ENCODE assay signal across 20 cellular contexts in genomic region chr4:75869100-75869499, GRCh38. TPM values are rescaled to one million over a fixed set of nuclear protein-coding genes. Genes with fewer than 3 reads are reported as not detected.
DNase-seq lines count a peak whose midpoint lies in the region; ATAC-seq and TF ChIP-seq lines count a peak whose summit lies in the region.
"Had no signal": no experiment of that assay in that cellular context is flagged by ENCODE, and none has a peak within 500 bp of the region (broad histone marks: within the 10 kb centered on the region; RNA-seq: fewer than 3 reads in every experiment).

No MANE protein-coding gene starts in this region.

- no peak overlapping the region for H3K27ac ChIP-seq in left ventricle myocardium inferior (replicated peaks)
- no peak overlapping the region for H3K27ac ChIP-seq in heart left ventricle
- no peak overlapping the region for H3K27ac ChIP-seq in right cardiac atrium (ENCODE audit: low read length)
- no peak overlapping the region for H3K27ac ChIP-seq in gastroesophageal sphincter
- H3K27ac ChIP-seq: BLaER1 treated with 17β-estradiol and CSF1 and Interleukin-3, amounts not matched to agents 10 nM and 100 nM; C4-2B had no signal

- ATAC-seq in Right ventricle myocardium inferior (peak; percentile 90), heart left ventricle (peak; percentile 37 to 86 (median 66)), right cardiac atrium (peak; percentile 46 to 66), gastroesophageal sphincter (no peak)
- ATAC-seq: CD8-positive, alpha-beta T cell had no signal

- H3K4me3 ChIP-seq in left ventricle myocardium inferior: no peak overlapping the region
- H3K4me3 ChIP-seq in heart left ventricle: no peak overlapping the region
- no peak overlapping the region for H3K4me3 ChIP-seq in right cardiac atrium (ENCODE audit: low read length)
- H3K4me3 ChIP-seq in gastroesophageal sphincter: no peak overlapping the region
- H3K4me3 ChIP-seq: BLaER1 treated with 17β-estradiol and CSF1 and Interleukin-3, amounts not matched to agents 10 nM and 100 nM had no signal

- no peaks in the 10 kb centered on the region for H3K4me1 ChIP-seq in left ventricle myocardium inferior
- H3K4me1 ChIP-seq in heart left ventricle: no peaks in the 10 kb centered on the region
- H3K4me1 ChIP-seq in right cardiac atrium (ENCODE audit: control insufficient read depth, insufficient read depth, low read length): no peaks in the 10 kb centered on the region
- no peaks in the 10 kb centered on the region for H3K4me1 ChIP-seq in gastroesophageal sphincter
- H3K4me1 ChIP-seq: BLaER1 treated with 17β-estradiol and CSF1 and Interleukin-3, amounts not matched to agents 10 nM and 100 nM had no signal

- H3K27me3 ChIP-seq in left ventricle myocardium inferior (ENCODE audit: low read depth) (peaks cover 17% of the 10 kb centered on the region), heart left ventricle (peaks cover 0 to 10% (median 0%) of the 10 kb centered on the region in 9 donors), right cardiac atrium (ENCODE audit: control insufficient read depth, insufficient read depth) (no peaks in the 10 kb centered on the region), gastroesophageal sphincter (no peaks in the 10 kb centered on the region)
- H3K27me3 ChIP-seq: BLaER1 treated with 17β-estradiol and CSF1 and Interleukin-3, amounts not matched to agents 10 nM and 100 nM had no signal

- TF ChIP-seq POLR2A in heart left ventricle (IDR thresholded peaks at IDR 0.05) (no peak), gastroesophageal sphincter (IDR thresholded peaks at IDR 0.05) (no peak)

- intact Hi-C loops in Right ventricle myocardium inferior (cut with DNase I) (no loop called here), left ventricle myocardium inferior (cut with micrococcal nuclease) (no loop called here), heart left ventricle (cut with DNase I) (no loop called here), cardiac septum (cut with DNase I) (no loop called here), right cardiac atrium (cut with DNase I) (no loop called here)

- H3K9me3 ChIP-seq in left ventricle myocardium inferior (replicated peaks) (no peaks in the 10 kb centered on the region), heart left ventricle (no peaks in the 10 kb centered on the region), right cardiac atrium (ENCODE audit: control insufficient read depth, low read length) (no peaks in the 10 kb centered on the region), gastroesophageal sphincter (no peaks in the 10 kb centered on the region)
- H3K9me3 ChIP-seq: BLaER1 treated with 17β-estradiol and CSF1 and Interleukin-3, amounts not matched to agents 10 nM and 100 nM; Caco-2 had no signal

- no peak for TF ChIP-seq EP300 in gastroesophageal sphincter (IDR thresholded peaks at IDR 0.05)

- no peaks in the 10 kb centered on the region for H3K36me3 ChIP-seq in left ventricle myocardium inferior
- no peaks in the 10 kb centered on the region for H3K36me3 ChIP-seq in heart left ventricle
- no peaks in the 10 kb centered on the region for H3K36me3 ChIP-seq in gastroesophageal sphincter
- H3K36me3 ChIP-seq: BLaER1 treated with 17β-estradiol and CSF1 and Interleukin-3, amounts not matched to agents 10 nM and 100 nM had no signal

- WGBS in heart left ventricle, 4 donors: 27 to 34% (median 29%) methylated on average over 3 of the region's 3 CpGs
- 28% methylated on average over 3 of the region's 3 CpGs for WGBS in right cardiac atrium
- 59% methylated on average over 3 of the region's 3 CpGs for WGBS in gastroesophageal sphincter (ENCODE audit: low coverage in 1 of 2), 2 donors

- TF ChIP-seq CTCF in left ventricle myocardium inferior (IDR thresholded peaks at IDR 0.05; ENCODE audit: borderline replicate concordance) (no peak), heart left ventricle (IDR thresholded peaks at IDR 0.05) (no peak), gastroesophageal sphincter (IDR thresholded peaks at IDR 0.05) (no peak)

- DNase-seq in Right ventricle myocardium inferior (ENCODE audit: missing footprints) (no peak), left ventricle myocardium inferior (no peak), heart left ventricle (no peak), cardiac septum (ENCODE audit: low spot score) (no peak), right cardiac atrium (no peak)
- DNase-seq: 8988T; ACHN; AML-193; Caco-2; Calu3; CD4-positive, alpha-beta T cell; CD8-positive, alpha-beta T cell; DMS79 treated with DMSO at 0.1 percent for 48 hours; GF-D8 had no signal

RNA-seq across cellular contexts. Expression of gene PPEF2, which starts 33.2 kb away (rescaled TPM):
- total RNA-seq in Right ventricle myocardium inferior (not detected), left ventricle myocardium inferior (not detected), heart left ventricle (not detected), cardiac septum (not detected), right cardiac atrium (not detected), gastroesophageal sphincter (not detected)
- polyA plus RNA-seq in heart left ventricle (not detected), right cardiac atrium (not detected)
- total RNA-seq: A673, Caco-2, Calu3 had no signal
- polyA plus RNA-seq: AG04450, BJ had no signal
